17 cellular contexts compared by ENCODE assay signal in the genomic region with DNA sequence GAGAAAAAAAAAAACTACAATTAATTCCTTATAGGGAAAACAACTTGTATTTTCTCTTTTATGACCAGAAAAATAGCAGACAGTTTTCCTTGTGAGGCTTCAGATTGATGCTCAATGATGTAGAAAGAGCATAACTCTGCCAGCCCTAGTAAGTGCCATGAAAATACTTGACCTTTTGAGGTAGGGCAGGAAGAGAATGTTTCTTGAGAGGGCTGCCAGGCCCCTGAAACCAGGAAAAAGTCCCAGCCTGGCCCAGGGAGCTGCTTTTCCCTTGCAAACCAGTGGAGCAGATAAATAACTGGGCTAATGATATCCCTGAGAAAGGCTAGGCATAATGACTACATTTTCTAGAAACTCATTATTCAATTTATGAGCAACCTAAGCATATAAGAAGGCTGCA.
DNase-seq lines count a peak whose midpoint lies in the region; ATAC-seq, FAIRE-seq and TF ChIP-seq lines count a peak whose summit lies in the region.
"Had no signal": no experiment of that assay in that cellular context is flagged by ENCODE, and none has a peak within 500 bp of the region (broad histone marks: within the 10 kb centered on the region; RNA-seq: fewer than 3 reads in every experiment).

No MANE protein-coding gene starts in this region.

- no peaks in the 10 kb centered on the region for H3K4me1 Mint-ChIP-seq in activated CD8-positive, alpha-beta memory T cell treated with anti-CD3 and anti-CD28 coated beads, Interleukin-2, amount 10 ng/mL, durations not matched to agents 7 days and 5 days
- peaks cover 3% of the 10 kb centered on the region for H3K4me1 Mint-ChIP-seq in WTC11

- H3K36me3 Mint-ChIP-seq in activated CD8-positive, alpha-beta memory T cell treated with anti-CD3 and anti-CD28 coated beads, Interleukin-2, amount 10 ng/mL, durations not matched to agents 7 days and 5 days = no peaks in the 10 kb centered on the region
- no peaks in the 10 kb centered on the region for H3K36me3 Mint-ChIP-seq in WTC11

- intact Hi-C loops in stomach (cut with DNase I; ENCODE audit: low total_unique reads) = no loop called here

- no peak overlapping the region for H3K4me3 Mint-ChIP-seq in activated CD8-positive, alpha-beta memory T cell treated with anti-CD3 and anti-CD28 coated beads, Interleukin-2, amount 10 ng/mL, durations not matched to agents 7 days and 5 days
- H3K4me3 Mint-ChIP-seq in WTC11 = no peak overlapping the region
- H3K4me3 Mint-ChIP-seq: B cell; CD4-positive, alpha-beta T cell had no signal

- H3K27me3 Mint-ChIP-seq in activated CD8-positive, alpha-beta memory T cell treated with anti-CD3 and anti-CD28 coated beads, Interleukin-2, amount 10 ng/mL, durations not matched to agents 7 days and 5 days = no peaks in the 10 kb centered on the region
- no peaks in the 10 kb centered on the region for H3K27me3 Mint-ChIP-seq in WTC11 (ENCODE audit: low read depth)
- H3K27me3 Mint-ChIP-seq: B cell; CD4-positive, alpha-beta T cell had no signal

- H3K9me3 Mint-ChIP-seq in activated CD8-positive, alpha-beta memory T cell treated with anti-CD3 and anti-CD28 coated beads, Interleukin-2, amount 10 ng/mL, durations not matched to agents 7 days and 5 days (ENCODE audit: low read depth) = no peaks in the 10 kb centered on the region
- H3K9me3 Mint-ChIP-seq in WTC11 = no peaks in the 10 kb centered on the region
- H3K9me3 Mint-ChIP-seq: CD4-positive, alpha-beta T cell had no signal

- H3K27ac Mint-ChIP-seq in activated CD8-positive, alpha-beta memory T cell treated with anti-CD3 and anti-CD28 coated beads, Interleukin-2, amount 10 ng/mL, durations not matched to agents 7 days and 5 days = no peak overlapping the region
- no peak overlapping the region for H3K27ac Mint-ChIP-seq in WTC11
- H3K27ac Mint-ChIP-seq: B cell; CD4-positive, alpha-beta T cell had no signal

- no peaks in the 10 kb centered on the region for H3K27me3 ChIP-seq in stomach

- FAIRE-seq in RCC 7860 (lab: Jason Lieb, UNC) = peak; percentile 83

- no peak for TF ChIP-seq POLR2A in stomach (IDR thresholded peaks at IDR 0.05)

- no peak for ATAC-seq in activated CD8-positive, alpha-beta memory T cell treated with anti-CD3 and anti-CD28 coated beads, Interleukin-2, amount 10 ng/mL, durations not matched to agents 7 days and 5 days
- no peak for ATAC-seq in WTC11

- no peaks in the 10 kb centered on the region for H3K36me3 ChIP-seq in stomach

- H3K4me3 ChIP-seq in retinal pigment epithelial cell (ENCODE audit: low read length) = no peak overlapping the region
- no peak overlapping the region for H3K4me3 ChIP-seq in stomach

- no peaks in the 10 kb centered on the region for H3K4me1 ChIP-seq in stomach

- DNase-seq in EH (ENCODE audit: low read depth) = peak; percentile 43
- peak; percentile 18 for DNase-seq in RCC 7860 (ENCODE audit: low spot score)
- peak; percentile 67 for DNase-seq in glomerular visceral epithelial cell (ENCODE audit: extremely low spot score)
- DNase-seq in retinal pigment epithelial cell (ENCODE audit: low read depth) = peak; percentile 74
- no peak for DNase-seq in stomach
- no peak for DNase-seq in stimulated activated CD4-positive, alpha-beta T cell treated with anti-CD3 and anti-CD28 coated beads, Interleukin-2, amount 100 ng/mL, for 24 hours
- DNase-seq in activated CD8-positive, alpha-beta memory T cell treated with anti-CD3 and anti-CD28 coated beads, Interleukin-2, amount 10 ng/mL, durations not matched to agents 7 days and 5 days = no peak
- DNase-seq in WTC11 (ENCODE audit: low spot score) = no peak
- DNase-seq: CD4-positive, alpha-beta T cell; DND-41; MV-4-11; NCI-H1436; NCI-H2081; NCI-H226; NCI-H526 treated with DMSO at 0.1 percent for 48 hours; SHP77 treated with DMSO at 0.1 percent for 48 hours had no signal

- TF ChIP-seq CTCF in retinal pigment epithelial cell (conservative IDR thresholded peaks at IDR 0.05; ENCODE audit: low read depth, low read length) (no peak), stomach (IDR thresholded peaks at IDR 0.05) (no peak), WTC11 (IDR thresholded peaks at IDR 0.05) (no peak)

- H3K27ac ChIP-seq in stomach = no peak overlapping the region

- no peak for TF ChIP-seq EP300 in stomach (IDR thresholded peaks at IDR 0.05)

- H3K9me3 ChIP-seq in stomach = no peaks in the 10 kb centered on the region

- CTCF ChIA-PET in activated CD8-positive, alpha-beta memory T cell treated with anti-CD3 and anti-CD28 coated beads, Interleukin-2, amount 10 ng/mL, durations not matched to agents 7 days and 5 days (lab: Charles Lee) = no interaction called here
- CTCF ChIA-PET in WTC11 (lab: Charles Lee) = no interaction called here

- POLR2A ChIA-PET in WTC11 (lab: Charles Lee) = no interaction called here

TF ChIP-seq in WTC11, 78 proteins besides CTCF, POLR2A, EP300 and RAD21:
- TF ChIP-seq ZNF138 (CRISPR knock-in tag; conservative IDR thresholded peaks at IDR 0.05) (no peak), FOXJ3 (CRISPR knock-in tag; IDR thresholded peaks at IDR 0.05; ENCODE audit: borderline replicate concordance) (no peak), TP53 (CRISPR knock-in tag; IDR thresholded peaks at IDR 0.05) (no peak), ZNF219 (CRISPR knock-in tag; IDR thresholded peaks at IDR 0.05; ENCODE audit: borderline replicate concordance) (no peak), FOXK1 (CRISPR knock-in tag; IDR thresholded peaks at IDR 0.05) (no peak), ZNF423 (CRISPR knock-in tag; IDR thresholded peaks at IDR 0.05) (no peak), TCF7 (CRISPR knock-in tag; IDR thresholded peaks at IDR 0.05; ENCODE audit: low read depth) (no peak), GRHL2 (CRISPR knock-in tag; IDR thresholded peaks at IDR 0.05; ENCODE audit: insufficient replicate concordance, severe bottlenecking) (no peak), ZNF263 (CRISPR knock-in tag; IDR thresholded peaks at IDR 0.05; ENCODE audit: low read depth) (no peak)
- TF ChIP-seq, protein P1, sequence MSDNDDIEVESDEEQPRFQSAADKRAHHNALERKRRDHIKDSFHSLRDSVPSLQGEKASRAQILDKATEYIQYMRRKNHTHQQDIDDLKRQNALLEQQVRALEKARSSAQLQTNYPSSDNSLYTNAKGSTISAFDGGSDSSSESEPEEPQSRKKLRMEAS (CRISPR knock-in tag; IDR thresholded peaks at IDR 0.05) = no peak

Comparison
In these comparisons a context has a peak if more than half of its experiments do, and no peak if none do; other contexts are left out.
1. DNase-seq: peak in EH (single experiment), RCC 7860 (single experiment), glomerular visceral epithelial cell (single experiment) and retinal pigment epithelial cell (single experiment); none in stomach (single experiment), stimulated activated CD4-positive, alpha-beta T cell treated with anti-CD3 and anti-CD28 coated beads, Interleukin-2, amount 100 ng/mL, for 24 hours (0 of 2), activated CD8-positive, alpha-beta memory T cell treated with anti-CD3 and anti-CD28 coated beads, Interleukin-2, amount 10 ng/mL, durations not matched to agents 7 days and 5 days (single experiment) and WTC11 (single experiment).